8 cellular contexts compared by ENCODE assay signal in genomic region chr10:26438534-26439269, GRCh38. TPM values are rescaled to one million over a fixed set of nuclear protein-coding genes. Genes with fewer than 3 reads are reported as not detected.
DNase-seq lines count a peak whose midpoint lies in the region; ATAC-seq and TF ChIP-seq lines count a peak whose summit lies in the region.

No MANE protein-coding gene starts in this region.

- no peak overlapping the region for H3K27ac ChIP-seq in foreskin keratinocyte

- H3K4me3 ChIP-seq in Jurkat, Clone E6-1 (ENCODE audit: low read length), result peak overlapping the region; percentile 86

- DNase-seq in AML-193 (lab: John Stamatoyannopoulos, UW) (peak; percentile 21 to 33), GM20000 (ENCODE audit: low spot score) (peak; percentile 68), foreskin keratinocyte (peak in 1 of 2 donors; percentile 4), retina (peak; percentile 49), occipital lobe (lab: John Stamatoyannopoulos, UW) (no peak)
- no peak for DNase-seq in Jurkat, Clone E6-1 (ENCODE audit: low read depth, low spot score)
- DNase-seq in activated CD8-positive, alpha-beta memory T cell treated with anti-CD3 and anti-CD28 coated beads, Interleukin-2, amount 50 U/mL, for 48 hours, result peak; percentile 83

- H3K27me3 ChIP-seq in foreskin keratinocyte, result peaks cover 34% of the 10 kb centered on the region

- no peak for TF ChIP-seq CTCF in GM20000 (IDR thresholded peaks at IDR 0.05; ENCODE audit: extremely low read depth, missing control alignments)
- TF ChIP-seq CTCF in foreskin keratinocyte (conservative IDR thresholded peaks at IDR 0.05), result no peak

- no peaks in the 10 kb centered on the region for H3K4me1 ChIP-seq in foreskin keratinocyte

- peak; percentile 46 for ATAC-seq in foreskin keratinocyte
- no peak for ATAC-seq in GM18870 (IDR thresholded peaks at IDR 0.05; ENCODE audit: unreplicated experiment)

RNA-seq across cellular contexts. Expression of gene APBB1IP, which starts 0.6 kb away (rescaled TPM):
- 36.8 TPM for polyA plus RNA-seq in Jurkat, Clone E6-1 (2012; ENCODE audit: insufficient read depth, insufficient read length)
- total RNA-seq in foreskin keratinocyte (not detected in 2 replicates), occipital lobe (0.94 TPM)
- polyA plus RNA-seq in foreskin keratinocyte, result not detected in 2 replicates

Comparison
In these comparisons a context has a peak if more than half of its experiments do, and no peak if none do; other contexts are left out.
1. DNase-seq: peak in AML-193 (2 of 2), GM20000 (single experiment), activated CD8-positive, alpha-beta memory T cell treated with anti-CD3 and anti-CD28 coated beads, Interleukin-2, amount 50 U/mL, for 48 hours (single experiment) and retina (single experiment); none in Jurkat, Clone E6-1 (single experiment) and occipital lobe (single experiment).